Comparison of ENCODE assay signal across 1 cellular context in the genomic region with DNA sequence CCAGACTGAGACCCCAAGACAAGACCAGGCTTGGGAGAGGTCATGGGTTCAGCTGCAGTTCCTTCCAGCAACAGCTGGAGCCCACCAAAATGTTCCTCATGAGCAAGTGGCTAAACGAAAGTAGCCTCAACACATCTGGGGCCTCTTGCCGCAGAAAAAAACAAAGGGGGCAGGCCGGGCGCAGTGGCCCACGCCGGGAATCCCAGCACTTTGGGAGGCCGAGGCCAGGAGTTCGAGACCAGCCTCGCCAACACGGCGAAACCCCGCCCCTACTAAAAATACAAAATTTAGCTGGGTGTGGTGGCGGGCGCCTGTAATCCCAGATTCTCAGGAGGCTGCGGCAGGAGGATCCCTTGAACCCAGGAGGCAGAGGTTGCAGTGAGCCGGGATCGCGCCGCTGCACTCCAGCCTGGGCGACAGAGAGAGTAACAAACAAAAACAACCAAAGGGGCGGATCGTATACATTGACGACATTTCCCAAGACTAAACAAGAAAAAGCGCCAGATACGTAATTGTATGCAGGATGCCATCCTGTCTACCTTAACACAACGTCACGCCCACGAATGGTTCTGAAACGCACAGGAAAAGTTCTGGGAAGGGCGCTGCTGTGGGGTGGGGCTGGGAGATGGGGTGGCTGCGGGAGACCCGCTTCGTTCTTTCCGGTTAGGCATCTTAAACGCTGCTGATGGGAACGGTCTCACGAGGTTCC.
TF ChIP-seq lines count a peak whose summit lies in the region.

No MANE protein-coding gene starts in this region.

TF ChIP-seq in HEK293, 187 proteins besides CTCF, POLR2A, EP300 and RAD21 (continued from another document):
- TF ChIP-seq, protein P1, sequence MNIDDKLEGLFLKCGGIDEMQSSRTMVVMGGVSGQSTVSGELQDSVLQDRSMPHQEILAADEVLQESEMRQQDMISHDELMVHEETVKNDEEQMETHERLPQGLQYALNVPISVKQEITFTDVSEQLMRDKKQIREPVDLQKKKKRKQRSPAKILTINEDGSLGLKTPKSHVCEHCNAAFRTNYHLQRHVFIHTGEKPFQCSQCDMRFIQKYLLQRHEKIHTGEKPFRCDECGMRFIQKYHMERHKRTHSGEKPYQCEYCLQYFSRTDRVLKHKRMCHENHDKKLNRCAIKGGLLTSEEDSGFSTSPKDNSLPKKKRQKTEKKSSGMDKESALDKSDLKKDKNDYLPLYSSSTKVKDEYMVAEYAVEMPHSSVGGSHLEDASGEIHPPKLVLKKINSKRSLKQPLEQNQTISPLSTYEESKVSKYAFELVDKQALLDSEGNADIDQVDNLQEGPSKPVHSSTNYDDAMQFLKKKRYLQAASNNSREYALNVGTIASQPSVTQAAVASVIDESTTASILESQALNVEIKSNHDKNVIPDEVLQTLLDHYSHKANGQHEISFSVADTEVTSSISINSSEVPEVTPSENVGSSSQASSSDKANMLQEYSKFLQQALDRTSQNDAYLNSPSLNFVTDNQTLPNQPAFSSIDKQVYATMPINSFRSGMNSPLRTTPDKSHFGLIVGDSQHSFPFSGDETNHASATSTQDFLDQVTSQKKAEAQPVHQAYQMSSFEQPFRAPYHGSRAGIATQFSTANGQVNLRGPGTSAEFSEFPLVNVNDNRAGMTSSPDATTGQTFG (tag by site-specific recombination; IDR thresholded peaks at IDR 0.05; ENCODE audit: borderline replicate concordance) = no peak
- TF ChIP-seq, protein P2, sequence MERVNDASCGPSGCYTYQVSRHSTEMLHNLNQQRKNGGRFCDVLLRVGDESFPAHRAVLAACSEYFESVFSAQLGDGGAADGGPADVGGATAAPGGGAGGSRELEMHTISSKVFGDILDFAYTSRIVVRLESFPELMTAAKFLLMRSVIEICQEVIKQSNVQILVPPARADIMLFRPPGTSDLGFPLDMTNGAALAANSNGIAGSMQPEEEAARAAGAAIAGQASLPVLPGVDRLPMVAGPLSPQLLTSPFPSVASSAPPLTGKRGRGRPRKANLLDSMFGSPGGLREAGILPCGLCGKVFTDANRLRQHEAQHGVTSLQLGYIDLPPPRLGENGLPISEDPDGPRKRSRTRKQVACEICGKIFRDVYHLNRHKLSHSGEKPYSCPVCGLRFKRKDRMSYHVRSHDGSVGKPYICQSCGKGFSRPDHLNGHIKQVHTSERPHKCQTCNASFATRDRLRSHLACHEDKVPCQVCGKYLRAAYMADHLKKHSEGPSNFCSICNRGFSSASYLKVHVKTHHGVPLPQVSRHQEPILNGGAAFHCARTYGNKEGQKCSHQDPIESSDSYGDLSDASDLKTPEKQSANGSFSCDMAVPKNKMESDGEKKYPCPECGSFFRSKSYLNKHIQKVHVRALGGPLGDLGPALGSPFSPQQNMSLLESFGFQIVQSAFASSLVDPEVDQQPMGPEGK (tag by site-specific recombination; IDR thresholded peaks at IDR 0.05) = no peak; the same call in 1 of the 2 replicates
- TF ChIP-seq ZNF2 (tag by site-specific recombination; IDR thresholded peaks at IDR 0.05) (no peak), ZNF677 (tag by site-specific recombination; IDR thresholded peaks at IDR 0.05) (no peak), ZFHX2 (tag by site-specific recombination; conservative IDR thresholded peaks at IDR 0.05) (peak; percentile 18; the same call in 1 of the 2 replicates), ZNF202 (tag by site-specific recombination; IDR thresholded peaks at IDR 0.05; ENCODE audit: borderline replicate concordance) (no peak), KLF9 (tag by site-specific recombination; IDR thresholded peaks at IDR 0.05; ENCODE audit: low read depth) (peak; percentile 53; the same call in 1 of the 2 replicates), ZBTB7A (tag by site-specific recombination; IDR thresholded peaks at IDR 0.05; ENCODE audit: low read depth) (no peak), KLF8 (tag by site-specific recombination; IDR thresholded peaks at IDR 0.05) (0 out of 2 replicates have a peak, but pooled peaks have one; percentile 10), ZBTB48 (tag by site-specific recombination; IDR thresholded peaks at IDR 0.05) (no peak), ZNF561 (tag by site-specific recombination; IDR thresholded peaks at IDR 0.05; ENCODE audit: borderline replicate concordance) (no peak), KLF1 (tag by site-specific recombination; IDR thresholded peaks at IDR 0.05) (peak; percentile 58), GLIS1 (tag by site-specific recombination; IDR thresholded peaks at IDR 0.05) (no peak), SALL2 (tag by site-specific recombination; IDR thresholded peaks at IDR 0.05; ENCODE audit: borderline replicate concordance) (no peak), EGR2 (tag by site-specific recombination; IDR thresholded peaks at IDR 0.05; ENCODE audit: low read depth) (0 out of 2 replicates have a peak, but pooled peaks have one; percentile 10), ZNF76 (tag by site-specific recombination; IDR thresholded peaks at IDR 0.05; ENCODE audit: borderline replicate concordance, low read depth) (peak; percentile 28; the same call in 1 of the 2 replicates), ZNF629 (tag by site-specific recombination; IDR thresholded peaks at IDR 0.05) (peak; percentile 66)
- TF ChIP-seq, protein P3, sequence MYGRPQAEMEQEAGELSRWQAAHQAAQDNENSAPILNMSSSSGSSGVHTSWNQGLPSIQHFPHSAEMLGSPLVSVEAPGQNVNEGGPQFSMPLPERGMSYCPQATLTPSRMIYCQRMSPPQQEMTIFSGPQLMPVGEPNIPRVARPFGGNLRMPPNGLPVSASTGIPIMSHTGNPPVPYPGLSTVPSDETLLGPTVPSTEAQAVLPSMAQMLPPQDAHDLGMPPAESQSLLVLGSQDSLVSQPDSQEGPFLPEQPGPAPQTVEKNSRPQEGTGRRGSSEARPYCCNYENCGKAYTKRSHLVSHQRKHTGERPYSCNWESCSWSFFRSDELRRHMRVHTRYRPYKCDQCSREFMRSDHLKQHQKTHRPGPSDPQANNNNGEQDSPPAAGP (tag by site-specific recombination; IDR thresholded peaks at IDR 0.05) = no peak
- TF ChIP-seq, protein P4, sequence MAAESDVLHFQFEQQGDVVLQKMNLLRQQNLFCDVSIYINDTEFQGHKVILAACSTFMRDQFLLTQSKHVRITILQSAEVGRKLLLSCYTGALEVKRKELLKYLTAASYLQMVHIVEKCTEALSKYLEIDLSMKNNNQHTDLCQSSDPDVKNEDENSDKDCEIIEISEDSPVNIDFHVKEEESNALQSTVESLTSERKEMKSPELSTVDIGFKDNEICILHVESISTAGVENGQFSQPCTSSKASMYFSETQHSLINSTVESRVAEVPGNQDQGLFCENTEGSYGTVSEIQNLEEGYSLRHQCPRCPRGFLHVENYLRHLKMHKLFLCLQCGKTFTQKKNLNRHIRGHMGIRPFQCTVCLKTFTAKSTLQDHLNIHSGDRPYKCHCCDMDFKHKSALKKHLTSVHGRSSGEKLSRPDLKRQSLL (tag by site-specific recombination; IDR thresholded peaks at IDR 0.05) = no peak
